8 cellular contexts compared by ENCODE assay signal in genomic region chr17:27319536-27320221, GRCh38. TPM values are rescaled to one million over a fixed set of nuclear protein-coding genes. Genes with fewer than 3 reads are reported as not detected.
DNase-seq lines count a peak whose midpoint lies in the region; ATAC-seq and TF ChIP-seq lines count a peak whose summit lies in the region.

No MANE protein-coding gene starts in this region.

- TF ChIP-seq CTCF in BE2C (IDR thresholded peaks at IDR 0.05; ENCODE audit: low read depth, low read length) (no peak), esophagus squamous epithelium (IDR thresholded peaks at IDR 0.05) (no peak), natural killer cell (IDR thresholded peaks at IDR 0.05) (no peak)

- peaks cover 2% of the 10 kb centered on the region; the same call in 1 of the 2 replicates for H3K4me1 ChIP-seq in BE2C
- H3K4me1 ChIP-seq in esophagus squamous epithelium = peaks cover 15 to 64% (median 19%) of the 10 kb centered on the region in 3 donors

- DNase-seq in BE2C (peak; percentile 18), NCI-H446 (lab: John Stamatoyannopoulos, UW) (peak; percentile 22 to 91), esophagus squamous epithelium (lab: John Stamatoyannopoulos, UW) (no peak), natural killer cell (no peak), GM19240 (ENCODE audit: insufficient read length, low spot score) (no peak), occipital lobe (lab: John Stamatoyannopoulos, UW) (no peak), UCSD-AML1 (lab: John Stamatoyannopoulos, UW; ENCODE audit: unreplicated experiment) (no peak)
- no peak for DNase-seq in activated naive CD4-positive, alpha-beta T cell treated with Interleukin-2 at 50 U/mL for 16 hours

- H3K27me3 Mint-ChIP-seq in natural killer cell (ENCODE audit: low read depth in 2 of 2) = no peaks in the 10 kb centered on the region

- TF ChIP-seq POLR2A in esophagus squamous epithelium (IDR thresholded peaks at IDR 0.05) = no peak

- H3K4me1 Mint-ChIP-seq in natural killer cell = peaks cover 14 to 30% of the 10 kb centered on the region in 2 donors

- peaks cover 11% of the 10 kb centered on the region for H3K36me3 Mint-ChIP-seq in natural killer cell

- H3K27ac Mint-ChIP-seq in natural killer cell = peak overlapping the region; percentile 77 to 81

- ATAC-seq in natural killer cell = no peak

- no peaks in the 10 kb centered on the region for H3K9me3 ChIP-seq in BE2C
- no peaks in the 10 kb centered on the region for H3K9me3 ChIP-seq in esophagus squamous epithelium

- 0 out of 2 replicates have a peak, but pooled peaks cover 5% of the 10 kb centered on the region for H3K36me3 ChIP-seq in BE2C
- H3K36me3 ChIP-seq in esophagus squamous epithelium = peaks cover 12 to 43% (median 14%) of the 10 kb centered on the region in 3 donors

- H3K27me3 ChIP-seq in BE2C = no peaks in the 10 kb centered on the region
- no peaks in the 10 kb centered on the region for H3K27me3 ChIP-seq in esophagus squamous epithelium

- no peak overlapping the region for H3K4me3 Mint-ChIP-seq in natural killer cell

- WGBS in esophagus squamous epithelium, 2 donors = 6% methylated on average over 3 of the region's 4 CpGs; no CpG with 5 or more reads in 1 of the 2 donors

- peak overlapping the region in 3 of 4 donors; percentile 57 to 73 (median 70) for H3K27ac ChIP-seq in esophagus squamous epithelium

- no peaks in the 10 kb centered on the region for H3K9me3 Mint-ChIP-seq in natural killer cell

- H3K4me3 ChIP-seq in BE2C (ENCODE audit: low read depth, low read length) (no peak overlapping the region), esophagus squamous epithelium (no peak overlapping the region)

- intact Hi-C loops in esophagus squamous epithelium (cut with DNase I) (no loop called here), natural killer cell (cut with micrococcal nuclease) (no loop called here)

RNA-seq across cellular contexts. Expression of gene WSB1, which starts 25.8 kb away (rescaled TPM):
- polyA plus RNA-seq in BE2C (2012; ENCODE audit: insufficient read depth, insufficient read length, low read depth) = 12.0 TPM
- 100 to 1,000 TPM in 1 of 4 donors, 10 to 100 TPM in 3; 27.9 to 112 (median 62.8) TPM for total RNA-seq in esophagus squamous epithelium
- 100 to 1,000 TPM; 124 to 205 (median 187) TPM for total RNA-seq in natural killer cell
- 299 TPM for total RNA-seq in occipital lobe

Comparison
In these comparisons a context has a peak if more than half of its experiments do, and no peak if none do; other contexts are left out.
1. DNase-seq: peak in BE2C (single experiment) and NCI-H446 (2 of 2); none in esophagus squamous epithelium (single experiment), natural killer cell (single experiment), activated naive CD4-positive, alpha-beta T cell treated with Interleukin-2 at 50 U/mL for 16 hours (single experiment), GM19240 (single experiment), occipital lobe (single experiment) and UCSD-AML1 (single experiment).